ENCODE assay signal across 19 cellular contexts in the genomic region with DNA sequence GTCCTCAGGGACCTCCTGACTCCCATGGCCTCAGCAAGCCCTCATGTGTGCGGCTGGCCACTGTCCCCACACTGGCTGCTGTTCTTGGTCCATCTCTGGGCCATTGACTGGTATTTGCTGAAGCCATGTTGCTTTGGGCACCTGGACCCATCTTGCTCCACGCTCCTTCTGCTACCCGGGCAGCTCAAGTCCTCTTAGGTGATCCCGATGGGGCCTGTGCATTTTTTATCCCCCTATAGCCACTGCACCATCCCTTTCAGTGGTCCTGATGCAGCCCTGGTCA. TPM values are rescaled to one million over a fixed set of nuclear protein-coding genes. Genes with fewer than 3 reads are reported as not detected.
A peak's percentile ranks its signal among the peaks of the same experiment; 100 is the strongest.
DNase-seq lines count a peak whose midpoint lies in the region; ATAC-seq, FAIRE-seq and TF ChIP-seq lines count a peak whose summit lies in the region.
"Had no signal": no experiment of that assay in that cellular context is flagged by ENCODE, and none has a peak within 500 bp of the region (broad histone marks: within the 10 kb centered on the region; RNA-seq: fewer than 3 reads in every experiment).

No MANE protein-coding gene starts in this region.

- no peak for FAIRE-seq in small intestine (lab: Jason Lieb, UNC)
- FAIRE-seq: A549, G401.6, GM12891 had no signal

- 87 to 100% (median 94%) methylated on average over 4 of the region's 4 CpGs for WGBS in spleen, 5 donors
- WGBS in small intestine, 3 donors = 88 to 93% (median 90%) methylated on average over 3 to 4 of the region's 4 CpGs

- no peaks in the 10 kb centered on the region for H3K27me3 ChIP-seq in right atrium auricular region
- no peaks in the 10 kb centered on the region for H3K27me3 ChIP-seq in lower lobe of right lung (ENCODE audit: low read depth)
- H3K27me3 ChIP-seq in spleen (replicated peaks in 1 of 7) = peaks cover 0 to 5% (median 0%) of the 10 kb centered on the region in 7 donors
- no peaks in the 10 kb centered on the region for H3K27me3 ChIP-seq in small intestine (ENCODE audit: control insufficient read depth in 2 of 2, insufficient read depth in 2 of 2, low read length in 2 of 2)
- H3K27me3 ChIP-seq: BE2C had no signal

- H3K9me3 ChIP-seq in right atrium auricular region = no peaks in the 10 kb centered on the region
- H3K9me3 ChIP-seq in lower lobe of right lung = no peaks in the 10 kb centered on the region
- H3K9me3 ChIP-seq in spleen = no peaks in the 10 kb centered on the region
- H3K9me3 ChIP-seq in small intestine (ENCODE audit: control insufficient read depth, low read depth) = no peaks in the 10 kb centered on the region
- H3K9me3 ChIP-seq: A549, BE2C had no signal

- no peak for TF ChIP-seq CTCF in right atrium auricular region (IDR thresholded peaks at IDR 0.05)
- no peak for TF ChIP-seq CTCF in coronary artery (IDR thresholded peaks at IDR 0.05)
- no peak for TF ChIP-seq CTCF in lower lobe of right lung (IDR thresholded peaks at IDR 0.05)
- TF ChIP-seq CTCF in spleen (IDR thresholded peaks at IDR 0.05 in 8 of 11, conservative IDR thresholded peaks at IDR 0.05 in 3 of 11) = no peak

- no peak overlapping the region for H3K27ac ChIP-seq in right atrium auricular region
- H3K27ac ChIP-seq in coronary artery = no peak overlapping the region
- no peak overlapping the region for H3K27ac ChIP-seq in lower lobe of right lung
- H3K27ac ChIP-seq in spleen = no peak overlapping the region
- H3K27ac ChIP-seq in small intestine (ENCODE audit: low read depth in 1 of 2, low read length in 1 of 2) = no peak overlapping the region
- H3K27ac ChIP-seq: A549, C4-2B had no signal

- ATAC-seq in lower lobe of right lung = no peak
- ATAC-seq: A549 had no signal

- no peak for TF ChIP-seq POLR2A in spleen (IDR thresholded peaks at IDR 0.05)

- no peaks in the 10 kb centered on the region for H3K36me3 ChIP-seq in right atrium auricular region
- no peaks in the 10 kb centered on the region for H3K36me3 ChIP-seq in lower lobe of right lung
- H3K36me3 ChIP-seq in spleen = no peaks in the 10 kb centered on the region
- no peaks in the 10 kb centered on the region for H3K36me3 ChIP-seq in small intestine (ENCODE audit: control insufficient read depth in 2 of 2, insufficient read depth in 2 of 2, low read length in 2 of 2)
- H3K36me3 ChIP-seq: BE2C had no signal

- intact Hi-C loops in cardiac septum (cut with DNase I) = no loop called here
- intact Hi-C loops in lower lobe of right lung (cut with DNase I) = no loop called here
- intact Hi-C loops in spleen (cut with DNase I; ENCODE audit: low total_unique reads) = no loop called here

- H3K4me1 ChIP-seq in right atrium auricular region (no peaks in the 10 kb centered on the region), lower lobe of right lung (peaks cover 6% of the 10 kb centered on the region), spleen (no peaks in the 10 kb centered on the region), small intestine (ENCODE audit: control insufficient read depth in 2 of 2, insufficient read depth in 1 of 2, low read depth in 1 of 2, low read length in 1 of 2) (no peaks in the 10 kb centered on the region)
- H3K4me1 ChIP-seq: A549, BE2C had no signal

- peak; percentile 63 for DNase-seq in cardiac septum (ENCODE audit: low spot score)
- DNase-seq in right atrium auricular region (ENCODE audit: low spot score) = no peak
- peak; percentile 55 for DNase-seq in coronary artery (ENCODE audit: low spot score)
- DNase-seq in lower lobe of right lung = peak; percentile 3
- peak; percentile 60 for DNase-seq in spleen
- no peak for DNase-seq in small intestine
- DNase-seq in HT-29 (ENCODE audit: low spot score) = no peak
- DNase-seq: BE2C; CD4-positive, alpha-beta memory T cell; DMS79; EL; GOT3; H9 had no signal

- H3K4me3 ChIP-seq in right atrium auricular region (no peak overlapping the region), coronary artery (no peak overlapping the region), lower lobe of right lung (no peak overlapping the region), spleen (no peak overlapping the region), small intestine (ENCODE audit: low read depth in 1 of 2, low read length in 2 of 2) (no peak overlapping the region)
- H3K4me3 ChIP-seq: A549 had no signal

RNA-seq across cellular contexts. Expression of a gene that starts 16.7 kb away (rescaled TPM):
- 52.5 TPM for total RNA-seq in cardiac septum
- total RNA-seq in right atrium auricular region = 10 to 100 TPM; 62.0 to 77.2 TPM
- 183 TPM for total RNA-seq in lower lobe of right lung
- 10 to 100 TPM in 5 of 7 donors, 1 to 10 TPM in 2; 6.3 to 27.8 (median 11.8) TPM for total RNA-seq in spleen
- 10 to 100 TPM; 14.2 to 21.6 (median 18.9) TPM for polyA plus RNA-seq in spleen
- polyA plus RNA-seq in small intestine = 10 to 100 TPM in 1 of 3 donors, 1 to 10 TPM in 1, under 1 TPM in 1; 0.67 to 48.6 (median 5.9) TPM
- not detected in 2 replicates for total RNA-seq in HT-29 (2014; rRNA removed; shearing (Covaris generic))
- total RNA-seq: CD4-positive, alpha-beta memory T cell; HT1080 had no signal
- polyA plus RNA-seq: A549, AG04450 had no signal

Comparison
In these comparisons a context has a peak if more than half of its experiments do, and no peak if none do; other contexts are left out.
1. DNase-seq: peak in cardiac septum (single experiment), coronary artery (single experiment), lower lobe of right lung (single experiment) and spleen (single experiment); none in right atrium auricular region (single experiment), small intestine (single experiment) and HT-29 (single experiment).